ENCODE assay signal across 8 cellular contexts in the genomic region with DNA sequence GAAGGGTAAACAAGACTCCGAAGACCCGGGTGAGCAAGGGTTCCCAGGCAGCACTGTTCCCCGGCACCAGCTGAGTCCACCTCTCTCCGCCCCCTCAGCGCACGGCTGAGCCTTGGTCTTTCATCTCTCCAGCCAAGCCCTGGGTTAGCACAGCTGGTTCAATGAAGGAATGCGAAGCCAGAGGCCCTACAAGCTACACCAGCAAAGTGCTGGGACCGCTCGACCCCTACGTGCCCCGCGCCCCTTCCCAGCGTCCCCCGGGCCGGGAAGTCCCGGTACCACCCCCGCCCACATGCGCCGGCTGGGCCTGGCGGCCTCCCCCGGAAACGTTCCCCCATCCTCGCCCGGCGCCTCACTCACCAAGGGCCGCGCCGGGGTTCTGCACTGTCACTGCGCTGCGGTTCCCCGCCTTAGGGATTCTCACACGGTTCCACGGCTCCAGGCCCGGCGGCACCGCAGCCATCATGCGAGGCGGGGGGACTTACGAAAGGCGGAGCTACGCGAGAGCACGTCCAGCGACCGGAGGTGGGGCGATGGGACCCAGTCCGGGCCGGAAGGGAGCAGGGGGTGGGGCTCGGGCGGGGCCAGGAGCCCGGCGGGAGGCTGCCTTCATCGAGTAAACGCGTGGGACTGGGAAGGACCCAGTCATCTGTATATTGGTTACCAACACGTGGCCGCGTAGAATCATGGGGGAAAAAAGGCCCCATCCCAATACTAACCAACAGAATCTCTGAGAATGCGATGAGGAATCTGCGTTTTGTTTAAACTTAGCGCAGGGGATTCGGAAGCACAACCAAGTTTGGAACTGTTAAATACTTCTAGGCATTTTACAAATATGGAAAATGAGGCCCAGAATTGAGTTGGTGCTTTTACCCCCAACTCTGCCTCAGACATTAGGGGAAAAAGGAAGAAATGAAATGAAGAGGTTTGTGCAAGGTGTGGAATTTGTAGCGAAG. TPM values are rescaled to one million over a fixed set of nuclear protein-coding genes. Genes with fewer than 3 reads are reported as not detected.
DNase-seq lines count a peak whose midpoint lies in the region; ATAC-seq and TF ChIP-seq lines count a peak whose summit lies in the region.

No MANE protein-coding gene starts in this region.

- WGBS in mesodermal cell (ENCODE audit: insufficient coverage in 2 of 2), 2 experiments, result 0 to 1% methylated on average over 43 to 46 of the region's 63 CpGs

- H3K4me1 ChIP-seq in HUES48 (ENCODE audit: control insufficient read depth, insufficient read depth, low read length) (peaks cover 14% of the 10 kb centered on the region), NT2/D1 (ENCODE audit: insufficient read depth, insufficient read length) (no peaks in the 10 kb centered on the region), mesodermal cell (ENCODE audit: control insufficient read depth, insufficient read depth, low read length, poor library complexity, severe bottlenecking) (peaks cover 5% of the 10 kb centered on the region)

- DNase-seq in Calu3, result peak; percentile 82
- DNase-seq in NT2/D1 (ENCODE audit: low read depth, low spot score), result peak; percentile 84
- DNase-seq in activated CD8-positive, alpha-beta memory T cell treated with anti-CD3 and anti-CD28 coated beads, Interleukin-2, amount 50 U/mL, for 4 hours, result peak; percentile 88
- peak; percentile 78 for DNase-seq in endothelial cell (ENCODE audit: low spot score)
- peak; percentile 69 for DNase-seq in stimulated activated CD8-positive, alpha-beta memory T cell treated with anti-CD3 and anti-CD28 coated beads, Interleukin-15, amount 100 ng/mL, for 24 hours (ENCODE audit: low read depth)

- no peak for TF ChIP-seq CTCF in Calu3 (IDR thresholded peaks at IDR 0.05; ENCODE audit: unreplicated experiment)
- no peak for TF ChIP-seq CTCF in endothelial cell (IDR thresholded peaks at IDR 0.05; ENCODE audit: unreplicated experiment)

- CTCF ChIA-PET in Calu3 (lab: Charles Lee), result interaction anchor here (0.6 to 1.1 kb wide), 5 partner anchors 9 to 288 kb away, joined by 3 to 8 read pairs (median 5); no protein-coding TSS in a partner anchor

- H3K27me3 Mint-ChIP-seq in Calu3 (ENCODE audit: unreplicated experiment) (no peaks in the 10 kb centered on the region), endothelial cell (ENCODE audit: unreplicated experiment) (peaks cover 15% of the 10 kb centered on the region)

- ATAC-seq in GM21423 (IDR thresholded peaks at IDR 0.05; ENCODE audit: unreplicated experiment), result peak; percentile 95

- H3K36me3 ChIP-seq in HUES48 (ENCODE audit: control insufficient read depth, insufficient read depth, low read length) (peaks cover 32% of the 10 kb centered on the region), NT2/D1 (ENCODE audit: insufficient read depth, insufficient read length, low read length) (peaks cover 36% of the 10 kb centered on the region), mesodermal cell (ENCODE audit: control insufficient read depth, insufficient read depth, low read length) (peaks cover 29% of the 10 kb centered on the region)

- no peaks in the 10 kb centered on the region for H3K9me3 ChIP-seq in HUES48 (ENCODE audit: control insufficient read depth, insufficient read depth, low read length)
- no peaks in the 10 kb centered on the region for H3K9me3 ChIP-seq in NT2/D1 (ENCODE audit: insufficient read depth, low read length)
- no peaks in the 10 kb centered on the region for H3K9me3 ChIP-seq in mesodermal cell (ENCODE audit: control insufficient read depth, low read length)

- H3K4me3 Mint-ChIP-seq in Calu3 (ENCODE audit: low read depth, unreplicated experiment) (peak overlapping the region; percentile 83), endothelial cell (ENCODE audit: unreplicated experiment) (peak overlapping the region; percentile 93)

- H3K27me3 ChIP-seq in HUES48 (ENCODE audit: control insufficient read depth, insufficient read depth, low read length) (no peaks in the 10 kb centered on the region), NT2/D1 (ENCODE audit: insufficient read depth, insufficient read length) (no peaks in the 10 kb centered on the region)

- H3K9ac ChIP-seq in HUES48 (ENCODE audit: low read depth, low read length) (peak overlapping the region; percentile 75), NT2/D1 (ENCODE audit: insufficient read length, low read depth) (peak overlapping the region; percentile 96)

- H3K27ac ChIP-seq in HUES48 (ENCODE audit: low read depth, low read length), result peak overlapping the region; percentile 98
- peak overlapping the region; percentile 95 for H3K27ac ChIP-seq in mesodermal cell (ENCODE audit: low read depth, low read length, severe bottlenecking)

- H3K4me1 Mint-ChIP-seq in Calu3 (ENCODE audit: low read depth, unreplicated experiment) (peaks cover 26% of the 10 kb centered on the region), endothelial cell (ENCODE audit: unreplicated experiment) (peaks cover 27% of the 10 kb centered on the region)

- H3K4me3 ChIP-seq in HUES48 (ENCODE audit: low read depth, low read length) (peak overlapping the region; percentile 91), NT2/D1 (ENCODE audit: insufficient read length, low read depth) (peak overlapping the region; percentile 96), mesodermal cell (ENCODE audit: extremely low read depth, insufficient read depth, low read length, poor library complexity, severe bottlenecking) (peak overlapping the region; percentile 69)

- BruUV-seq in Calu3 (replicated peaks; lab: Mats Ljungman, UMichigan), result no TSS peak

- peaks cover 31% of the 10 kb centered on the region for H3K36me3 Mint-ChIP-seq in Calu3 (ENCODE audit: insufficient read depth, unreplicated experiment)
- peaks cover 10% of the 10 kb centered on the region for H3K36me3 Mint-ChIP-seq in endothelial cell (ENCODE audit: low read depth, unreplicated experiment)

- H3K27ac Mint-ChIP-seq in Calu3 (ENCODE audit: unreplicated experiment) (peak overlapping the region; percentile 7), endothelial cell (ENCODE audit: unreplicated experiment) (peak overlapping the region; percentile 93)

- H3K9me3 Mint-ChIP-seq in Calu3 (ENCODE audit: low read depth, unreplicated experiment), result peaks cover 2% of the 10 kb centered on the region
- no peaks in the 10 kb centered on the region for H3K9me3 Mint-ChIP-seq in endothelial cell (ENCODE audit: unreplicated experiment)

- intact Hi-C loops in Calu3 (cut with micrococcal nuclease; ENCODE audit: unreplicated experiment), result no loop called here

RNA-seq across cellular contexts. Expression of a gene that starts 28.7 kb away (rescaled TPM):
- total RNA-seq in Calu3 (2022) (8.1 and 8.3 TPM in 2 replicates), endothelial cell (ENCODE audit: unreplicated experiment) (19.4 TPM)
- 24.0 TPM for polyA plus RNA-seq in mesodermal cell (2013, experiment 1 of 2)
- 26.3 TPM for polyA plus RNA-seq in mesodermal cell (2013, experiment 2 of 2)

RNA-seq across cellular contexts. Expression of a gene that starts 44.6 kb away (rescaled TPM):
- total RNA-seq in Calu3 (2022) (not detected in 2 replicates), endothelial cell (ENCODE audit: unreplicated experiment) (0.18 TPM)
- 0.29 TPM for polyA plus RNA-seq in mesodermal cell (2013, experiment 1 of 2)
- polyA plus RNA-seq in mesodermal cell (2013, experiment 2 of 2), result 0.66 TPM

Comparison
In these comparisons a context has a peak if more than half of its experiments do, and no peak if none do; other contexts are left out.
1. Peak in every context shown above with its lines: DNase-seq, ATAC-seq, H3K4me3 ChIP-seq and H3K27ac ChIP-seq.